Comparison of ENCODE assay signal across 8 cellular contexts in the genomic region with DNA sequence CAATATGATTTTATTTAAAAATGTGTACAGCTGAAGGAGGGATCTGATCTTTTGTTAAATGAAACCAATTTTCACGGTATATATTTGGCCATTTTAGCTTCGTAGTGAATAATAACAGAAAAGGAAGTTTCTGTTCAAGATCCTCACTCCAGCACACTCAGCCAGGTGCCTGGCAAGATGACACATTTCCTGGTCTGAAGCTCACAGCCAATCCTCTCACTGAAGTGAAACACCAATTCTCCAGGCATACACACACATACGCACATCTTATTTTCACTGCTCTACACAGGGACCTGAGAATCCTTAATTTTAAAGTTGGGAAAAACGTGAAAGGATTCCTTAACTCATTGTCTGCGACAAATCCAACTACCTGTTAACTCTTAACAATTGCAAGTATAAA. TPM values are rescaled to one million over a fixed set of nuclear protein-coding genes. Genes with fewer than 3 reads are reported as not detected.
A peak's percentile ranks its signal among the peaks of the same experiment; 100 is the strongest.
DNase-seq lines count a peak whose midpoint lies in the region; ATAC-seq and TF ChIP-seq lines count a peak whose summit lies in the region.
"Not testable (repeated sequence)": the region's sequence is repeated elsewhere in the genome, so short reads cannot be mapped to it uniquely, and the experiment has no call there.

No MANE protein-coding gene starts in this region.

- H3K79me2 ChIP-seq in ACC112 (ENCODE audit: control insufficient read depth, insufficient read depth, low read length, unreplicated experiment); PC-3 (ENCODE audit: low read length): not testable (repeated sequence)

- H3F3A ChIP-seq in PC-3 (ENCODE audit: low read length, unreplicated experiment): not testable (repeated sequence)

- H3K9ac ChIP-seq in PC-3 (ENCODE audit: low read length): not testable (repeated sequence)

- H3K27ac Mint-ChIP-seq in activated CD4-positive, alpha-beta T cell treated with anti-CD3 and anti-CD28 coated beads, Interleukin-2, amount 10 ng/mL, durations not matched to agents 24 days and 14 days: peak overlapping the region; percentile 82
- peak overlapping the region; percentile 78 for H3K27ac Mint-ChIP-seq in activated T-helper 2 cell treated with anti-CD3 and anti-CD28 coated beads, Interferon-gamma antibody, Interleukin-2, Interleukin-4, amounts not matched to agents 10 μg/mL and 5 μg/mL and 100 μg/mL, durations not matched to agents 14 hours and 24 hours and 36 hours

- peak overlapping the region; percentile 49 for H3K4me3 Mint-ChIP-seq in activated CD4-positive, alpha-beta T cell treated with anti-CD3 and anti-CD28 coated beads, Interleukin-2, amount 10 ng/mL, durations not matched to agents 24 days and 14 days
- H3K4me3 Mint-ChIP-seq in activated T-helper 2 cell treated with anti-CD3 and anti-CD28 coated beads, Interferon-gamma antibody, Interleukin-2, Interleukin-4, amounts not matched to agents 10 μg/mL and 5 μg/mL and 100 μg/mL, durations not matched to agents 14 hours and 24 hours and 36 hours (ENCODE audit: low read depth): peak overlapping the region; percentile 38

- POLR2A ChIA-PET in PC-3 (lab: Charles Lee; ENCODE audit: unreplicated experiment): interaction anchor here (1.1 kb wide), 1 partner anchor 24 kb away, joined by 7 read pairs; the partner anchor contains the start of gene TRIM25

- 0 out of 2 replicates have a peak overlapping the region, but pooled peaks have one; percentile 13 for H3K4me3 ChIP-seq in ACC112 (ENCODE audit: low read depth, low read length)
- 0 out of 2 replicates have a peak overlapping the region, but pooled peaks have one; percentile 17 for H3K4me3 ChIP-seq in PC-3 (ENCODE audit: low read length)
- not testable (repeated sequence) for H3K4me3 ChIP-seq in choroid plexus epithelial cell (ENCODE audit: low read depth, low read length); left ventricle myocardium inferior; gastrocnemius medialis

- H3K36me3 Mint-ChIP-seq in activated CD4-positive, alpha-beta T cell treated with anti-CD3 and anti-CD28 coated beads, Interleukin-2, amount 10 ng/mL, durations not matched to agents 24 days and 14 days (ENCODE audit: low read depth): peaks cover 59% of the 10 kb centered on the region
- peaks cover 72% of the 10 kb centered on the region for H3K36me3 Mint-ChIP-seq in activated T-helper 2 cell treated with anti-CD3 and anti-CD28 coated beads, Interferon-gamma antibody, Interleukin-2, Interleukin-4, amounts not matched to agents 10 μg/mL and 5 μg/mL and 100 μg/mL, durations not matched to agents 14 hours and 24 hours and 36 hours (ENCODE audit: low read depth)

- peaks cover 25% of the 10 kb centered on the region; the same call in 1 of the 2 replicates for H3K36me3 ChIP-seq in ACC112 (ENCODE audit: insufficient read depth, low read length)
- peaks cover 75% of the 10 kb centered on the region for H3K36me3 ChIP-seq in PC-3 (ENCODE audit: low read depth, low read length)
- peaks cover 86% of the 10 kb centered on the region for H3K36me3 ChIP-seq in left ventricle myocardium inferior
- H3K36me3 ChIP-seq in gastrocnemius medialis: peaks cover 0 to 68% of the 10 kb centered on the region in 2 donors

- peaks cover 14% of the 10 kb centered on the region for H3K4me1 ChIP-seq in ACC112 (ENCODE audit: control insufficient read depth, insufficient read depth, low read length, unreplicated experiment)
- peaks cover 16% of the 10 kb centered on the region for H3K4me1 ChIP-seq in PC-3 (ENCODE audit: insufficient read depth, low read length)
- H3K4me1 ChIP-seq in left ventricle myocardium inferior, gastrocnemius medialis: not testable (repeated sequence)

- TF ChIP-seq CTCF in PC-3 (conservative IDR thresholded peaks at IDR 0.05; ENCODE audit: low read depth, low read length); choroid plexus epithelial cell (conservative IDR thresholded peaks at IDR 0.05; ENCODE audit: low read depth, low read length); left ventricle myocardium inferior (IDR thresholded peaks at IDR 0.05; ENCODE audit: borderline replicate concordance); gastrocnemius medialis (IDR thresholded peaks at IDR 0.05 in 4 of 5, conservative IDR thresholded peaks at IDR 0.05 in 1 of 5): not testable (repeated sequence)

- in situ Hi-C loops in gastrocnemius medialis (cut with MboI; ENCODE audit: low sequenced_read_pairs in 4 of 4): loop anchor here in 3 of 4 donors (5.0 to 10.0 kb wide), 2 partner anchors 121 to 123 kb away; no protein-coding TSS in a partner anchor

- not testable (repeated sequence) for H4K20me1 ChIP-seq in PC-3 (ENCODE audit: low read length)

- not testable (repeated sequence) for H3K9me3 Mint-ChIP-seq in activated CD4-positive, alpha-beta T cell treated with anti-CD3 and anti-CD28 coated beads, Interleukin-2, amount 10 ng/mL, durations not matched to agents 24 days and 14 days; activated T-helper 2 cell treated with anti-CD3 and anti-CD28 coated beads, Interferon-gamma antibody, Interleukin-2, Interleukin-4, amounts not matched to agents 10 μg/mL and 5 μg/mL and 100 μg/mL, durations not matched to agents 14 hours and 24 hours and 36 hours

- not testable (repeated sequence) for H3K27me3 ChIP-seq in ACC112 (ENCODE audit: insufficient read depth, low read length); PC-3 (ENCODE audit: low read length); left ventricle myocardium inferior (ENCODE audit: low read depth); gastrocnemius medialis

- CTCF ChIA-PET in PC-3 (lab: Charles Lee): interaction anchor here (0.6 kb wide), 1 partner anchor 23 kb away, joined by 4 read pairs; no protein-coding TSS in a partner anchor

- not testable (repeated sequence) for H3K9me3 ChIP-seq in PC-3 (ENCODE audit: low read length); left ventricle myocardium inferior (replicated peaks); gastrocnemius medialis

- not testable (repeated sequence) for H3K27me3 Mint-ChIP-seq in activated CD4-positive, alpha-beta T cell treated with anti-CD3 and anti-CD28 coated beads, Interleukin-2, amount 10 ng/mL, durations not matched to agents 24 days and 14 days; activated T-helper 2 cell treated with anti-CD3 and anti-CD28 coated beads, Interferon-gamma antibody, Interleukin-2, Interleukin-4, amounts not matched to agents 10 μg/mL and 5 μg/mL and 100 μg/mL, durations not matched to agents 14 hours and 24 hours and 36 hours (ENCODE audit: low read depth)

- intact Hi-C loops in PC-3 (cut with micrococcal nuclease); activated CD4-positive, alpha-beta T cell treated with anti-CD3 and anti-CD28 coated beads, Interleukin-2, amount 10 ng/mL, durations not matched to agents 24 days and 14 days (cut with micrococcal nuclease); activated T-helper 2 cell treated with anti-CD3 and anti-CD28 coated beads, Interferon-gamma antibody, Interleukin-2, Interleukin-4, amounts not matched to agents 10 μg/mL and 5 μg/mL and 100 μg/mL, durations not matched to agents 14 hours and 24 hours and 36 hours (cut with micrococcal nuclease); left ventricle myocardium inferior (cut with micrococcal nuclease); gastrocnemius medialis (cut with DNase I; ENCODE audit: low total_unique reads): not testable (repeated sequence)

- BruUV-seq in PC-3 (replicated peaks; lab: Mats Ljungman, UMichigan): TSS peak; percentile 17

- H3K9me2 ChIP-seq in PC-3 (replicated peaks; ENCODE audit: low read length): not testable (repeated sequence)

- peak; percentile 81 for ATAC-seq in PC-3
- not testable (repeated sequence) for ATAC-seq in gastrocnemius medialis

- not testable (repeated sequence) for H2AFZ ChIP-seq in ACC112 (ENCODE audit: low read length, unreplicated experiment); PC-3 (ENCODE audit: low read length)

- H3K4me1 Mint-ChIP-seq in activated CD4-positive, alpha-beta T cell treated with anti-CD3 and anti-CD28 coated beads, Interleukin-2, amount 10 ng/mL, durations not matched to agents 24 days and 14 days: peaks cover 21% of the 10 kb centered on the region
- H3K4me1 Mint-ChIP-seq in activated T-helper 2 cell treated with anti-CD3 and anti-CD28 coated beads, Interferon-gamma antibody, Interleukin-2, Interleukin-4, amounts not matched to agents 10 μg/mL and 5 μg/mL and 100 μg/mL, durations not matched to agents 14 hours and 24 hours and 36 hours (ENCODE audit: low read depth): peaks cover 30% of the 10 kb centered on the region

- H3K27ac ChIP-seq in ACC112 (ENCODE audit: low read depth, low read length) (peak overlapping the region; percentile 11; the same call in 1 of the 2 replicates), PC-3 (ENCODE audit: low read length) (peak overlapping the region; percentile 39), left ventricle myocardium inferior (replicated peaks) (peak overlapping the region; percentile 69), gastrocnemius medialis (peak overlapping the region; percentile 1 to 63 (median 49))

- H3K4me2 ChIP-seq in PC-3 (ENCODE audit: low read length): peak overlapping the region; percentile 54

- not testable (repeated sequence) for TF ChIP-seq POLR2A in gastrocnemius medialis (IDR thresholded peaks at IDR 0.05)

- DNase-seq in HT1080 (ENCODE audit: low read depth) (peak; percentile 63), PC-3 (peak; percentile 48), choroid plexus epithelial cell (ENCODE audit: low read depth) (peak; percentile 17)
- not testable (repeated sequence) for DNase-seq in activated CD4-positive, alpha-beta T cell treated with anti-CD3 and anti-CD28 coated beads, Interleukin-2, amount 10 ng/mL, durations not matched to agents 24 days and 14 days; activated T-helper 2 cell treated with anti-CD3 and anti-CD28 coated beads, Interferon-gamma antibody, Interleukin-2, Interleukin-4, amounts not matched to agents 10 μg/mL and 5 μg/mL and 100 μg/mL, durations not matched to agents 14 hours and 24 hours and 36 hours (ENCODE audit: low spot score); left ventricle myocardium inferior; gastrocnemius medialis

RNA-seq across cellular contexts. Expression of gene COIL, which starts 22.6 kb away (rescaled TPM):
- total RNA-seq in HT1080 (2014; rRNA removed; shearing (Covaris generic)): 15.1 and 16.9 TPM in 2 replicates
- 13.0 and 15.5 TPM in 2 replicates for polyA plus RNA-seq in HT1080 (2015; cell fraction: cytosol; rRNA removed)
- 27.6 and 31.5 TPM in 2 replicates for polyA plus RNA-seq in HT1080 (2015; cell fraction: nucleus; rRNA removed)
- total RNA-seq in PC-3 (2014; rRNA removed) (22.3 and 22.9 TPM in 2 replicates), left ventricle myocardium inferior (8.2 TPM), gastrocnemius medialis (1 to 10 TPM; 6.3 to 9.7 (median 9.0) TPM)
- total RNA-seq in activated CD4-positive, alpha-beta T cell treated with anti-CD3 and anti-CD28 coated beads, Interleukin-2, amount 10 ng/mL, durations not matched to agents 24 days and 14 days: 23.1 and 23.3 TPM in 2 replicates
- 20.3 and 23.1 TPM in 2 replicates for total RNA-seq in activated T-helper 2 cell treated with anti-CD3 and anti-CD28 coated beads, Interferon-gamma antibody, Interleukin-2, Interleukin-4, amounts not matched to agents 10 μg/mL and 5 μg/mL and 100 μg/mL, durations not matched to agents 14 hours and 24 hours and 36 hours

RNA-seq across cellular contexts. Expression of gene TRIM25, which starts 24.4 kb away (rescaled TPM):
- 19.8 and 31.7 TPM in 2 replicates for total RNA-seq in HT1080 (2014; rRNA removed; shearing (Covaris generic))
- 38.7 and 46.3 TPM in 2 replicates for polyA plus RNA-seq in HT1080 (2015; cell fraction: cytosol; rRNA removed)
- polyA plus RNA-seq in HT1080 (2015; cell fraction: nucleus; rRNA removed): 113 and 121 TPM in 2 replicates
- 44.0 and 60.2 TPM in 2 replicates for total RNA-seq in PC-3 (2014; rRNA removed)
- total RNA-seq in activated CD4-positive, alpha-beta T cell treated with anti-CD3 and anti-CD28 coated beads, Interleukin-2, amount 10 ng/mL, durations not matched to agents 24 days and 14 days: 88.8 and 99.8 TPM in 2 replicates
- total RNA-seq in activated T-helper 2 cell treated with anti-CD3 and anti-CD28 coated beads, Interferon-gamma antibody, Interleukin-2, Interleukin-4, amounts not matched to agents 10 μg/mL and 5 μg/mL and 100 μg/mL, durations not matched to agents 14 hours and 24 hours and 36 hours: 76.5 and 85.9 TPM in 2 replicates
- 17.2 TPM for total RNA-seq in left ventricle myocardium inferior
- 10 to 100 TPM in 3 of 4 donors, 1 to 10 TPM in 1; 8.5 to 18.2 (median 15.1) TPM for total RNA-seq in gastrocnemius medialis

RNA-seq across cellular contexts. Expression of gene SCPEP1, which starts 39.7 kb away (rescaled TPM):
- total RNA-seq in HT1080 (2014; rRNA removed; shearing (Covaris generic)): 28.5 and 31.2 TPM in 2 replicates
- 23.4 and 24.7 TPM in 2 replicates for polyA plus RNA-seq in HT1080 (2015; cell fraction: cytosol; rRNA removed)
- 45.2 and 46.3 TPM in 2 replicates for polyA plus RNA-seq in HT1080 (2015; cell fraction: nucleus; rRNA removed)
- total RNA-seq in PC-3 (2014; rRNA removed) (56.0 and 73.3 TPM in 2 replicates), left ventricle myocardium inferior (70.2 TPM), gastrocnemius medialis (10 to 100 TPM in 3 of 4 donors, 1 to 10 TPM in 1; 9.9 to 44.7 (median 30.2) TPM)
- 7.2 and 8.3 TPM in 2 replicates for total RNA-seq in activated CD4-positive, alpha-beta T cell treated with anti-CD3 and anti-CD28 coated beads, Interleukin-2, amount 10 ng/mL, durations not matched to agents 24 days and 14 days
- total RNA-seq in activated T-helper 2 cell treated with anti-CD3 and anti-CD28 coated beads, Interferon-gamma antibody, Interleukin-2, Interleukin-4, amounts not matched to agents 10 μg/mL and 5 μg/mL and 100 μg/mL, durations not matched to agents 14 hours and 24 hours and 36 hours: 15.8 and 18.1 TPM in 2 replicates

Comparison
In these comparisons a context has a peak if more than half of its experiments do, and no peak if none do; other contexts are left out.
1. H3K27ac ChIP-seq: peak in every context shown above with its lines; median percentile 69 in left ventricle myocardium inferior; 49 in gastrocnemius medialis; 39 in PC-3; 11 in ACC112.